In the genomic region with DNA sequence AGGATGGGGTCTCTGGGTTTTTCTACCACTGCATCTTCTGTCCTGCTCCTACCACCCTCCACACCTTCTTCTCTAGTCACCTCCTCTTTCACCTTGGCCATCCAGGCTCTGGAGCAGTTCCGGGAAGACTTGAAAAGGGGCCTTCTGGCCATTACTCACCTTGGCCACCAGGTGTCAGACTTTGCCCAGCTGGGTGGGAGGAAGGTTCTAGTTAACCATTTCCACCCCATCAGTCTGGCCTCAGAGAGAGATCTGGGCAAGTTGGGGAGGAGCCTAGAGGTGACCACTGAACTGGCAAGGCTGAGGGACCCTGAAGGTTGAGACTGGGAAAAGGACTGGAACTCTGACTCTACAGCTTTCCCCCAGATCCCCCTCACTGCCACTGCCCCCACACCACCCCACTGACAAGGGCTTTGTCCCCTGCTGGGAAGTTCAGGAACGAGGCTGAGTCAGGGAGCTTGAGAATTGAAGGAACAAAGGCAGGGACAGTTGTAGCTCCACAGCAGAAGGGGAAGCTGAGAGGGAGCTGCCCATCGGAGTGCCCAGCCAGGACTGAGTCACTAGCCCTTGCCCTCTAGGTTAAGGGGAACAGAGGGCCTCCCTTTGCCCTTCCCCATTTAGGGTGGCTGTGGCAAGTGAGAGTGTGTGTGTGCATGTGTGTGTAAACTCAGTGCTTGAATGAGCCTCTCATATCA, we compare ENCODE assay signal across 8 cellular contexts. TPM values are rescaled to one million over a fixed set of nuclear protein-coding genes. Genes with fewer than 3 reads are reported as not detected.
DNase-seq lines count a peak whose midpoint lies in the region; ATAC-seq and TF ChIP-seq lines count a peak whose summit lies in the region.

No MANE protein-coding gene starts in this region.

- DNase-seq in DND-41 (peak; percentile 74), LHCN-M2 (ENCODE audit: low read depth) (peak; percentile 86), SJCRH30 (peak; percentile 81 to 92), glomerular visceral epithelial cell (ENCODE audit: extremely low spot score) (peak; percentile 85), trophoblast cell (peak; percentile 45 to 88), aorta (peak in 1 of 2 donors; percentile 88)
- peak; percentile 58 for DNase-seq in activated naive CD4-positive, alpha-beta T cell treated with anti-CD3 and anti-CD28 coated beads, Interleukin-2, amount 50 U/mL, for 16 hours

- H3K4me3 ChIP-seq in DND-41 (ENCODE audit: low read depth in 1 of 2, low read length in 2 of 2) (no peak overlapping the region), SJCRH30 (no peak overlapping the region), trophoblast cell (ENCODE audit: low read depth, low read length) (no peak overlapping the region), aorta (ENCODE audit: low read length in 2 of 2) (no peak overlapping the region)

- no peak overlapping the region for H2BK12ac ChIP-seq in trophoblast cell (ENCODE audit: low read length)

- intact Hi-C loops in aorta (cut with DNase I): loop anchor here (2.0 kb wide), 1 partner anchor 26 kb away; no protein-coding TSS in a partner anchor

- H2AK5ac ChIP-seq in trophoblast cell (ENCODE audit: low read length): peak overlapping the region; percentile 13

- H3K9me3 ChIP-seq in DND-41 (ENCODE audit: insufficient read depth, low read length, severe bottlenecking) (no peaks in the 10 kb centered on the region), SJCRH30 (replicated peaks) (no peaks in the 10 kb centered on the region), trophoblast cell (ENCODE audit: insufficient read depth, low read depth, low read length) (no peaks in the 10 kb centered on the region), aorta (ENCODE audit: control insufficient read depth, low read length) (no peaks in the 10 kb centered on the region)

- no peak overlapping the region for H3K18ac ChIP-seq in trophoblast cell (ENCODE audit: low read length)

- H3K4me1 ChIP-seq in DND-41 (ENCODE audit: insufficient read depth, low read length) (peaks cover 30% of the 10 kb centered on the region), SJCRH30 (peaks cover 34% of the 10 kb centered on the region), trophoblast cell (ENCODE audit: control insufficient read depth in 1 of 2, insufficient read depth in 2 of 2, low read length in 2 of 2) (peaks cover 18 to 25% of the 10 kb centered on the region in 2 experiments), aorta (ENCODE audit: control insufficient read depth in 1 of 2, insufficient read depth in 2 of 2, low read length in 2 of 2) (peaks cover 5 to 6% of the 10 kb centered on the region in 2 donors)

- H3K4me2 ChIP-seq in DND-41 (ENCODE audit: insufficient read depth, low read length): peak overlapping the region; percentile 36
- no peak overlapping the region for H3K4me2 ChIP-seq in trophoblast cell (ENCODE audit: low read length)

- no peak overlapping the region for H2BK5ac ChIP-seq in trophoblast cell (ENCODE audit: low read depth, low read length, poor library complexity)

- no peaks in the 10 kb centered on the region for H3K36me3 ChIP-seq in DND-41 (ENCODE audit: insufficient read depth, low read length)
- H3K36me3 ChIP-seq in SJCRH30: no peaks in the 10 kb centered on the region
- no peaks in the 10 kb centered on the region for H3K36me3 ChIP-seq in trophoblast cell (ENCODE audit: control insufficient read depth in 1 of 2, insufficient read depth in 2 of 2, low read length in 2 of 2)
- H3K36me3 ChIP-seq in aorta (ENCODE audit: control insufficient read depth in 1 of 2, insufficient read depth in 2 of 2, low read length in 1 of 2): no peaks in the 10 kb centered on the region

- no peak overlapping the region for H3K23ac ChIP-seq in trophoblast cell (ENCODE audit: low read length)

- peak overlapping the region; percentile 64 for H4K91ac ChIP-seq in trophoblast cell (ENCODE audit: low read depth, low read length)

- H3K27me3 ChIP-seq in DND-41 (ENCODE audit: insufficient read depth, low read length, poor library complexity) (no peaks in the 10 kb centered on the region), SJCRH30 (no peaks in the 10 kb centered on the region), trophoblast cell (ENCODE audit: insufficient read depth, low read length) (no peaks in the 10 kb centered on the region), aorta (ENCODE audit: control insufficient read depth in 1 of 2, insufficient read depth in 2 of 2, low read length in 1 of 2) (no peaks in the 10 kb centered on the region)

- peaks cover 19% of the 10 kb centered on the region for H3K79me1 ChIP-seq in trophoblast cell (ENCODE audit: low read length)

- TF ChIP-seq CTCF in DND-41 (IDR thresholded peaks at IDR 0.05; ENCODE audit: borderline replicate concordance, extremely low read depth, low read length, poor library complexity, severe bottlenecking): peak; percentile 99

- no peak overlapping the region for H2BK120ac ChIP-seq in trophoblast cell (ENCODE audit: insufficient read depth, low read length, poor library complexity)

- H3K4ac ChIP-seq in trophoblast cell (ENCODE audit: low read depth, low read length): no peak overlapping the region

- H4K20me1 ChIP-seq in DND-41 (ENCODE audit: insufficient read depth, low read length): no peaks in the 10 kb centered on the region

- H3K79me2 ChIP-seq in DND-41 (ENCODE audit: insufficient read depth, low read length) (peaks cover 8% of the 10 kb centered on the region), trophoblast cell (ENCODE audit: control insufficient read depth, insufficient read depth, low read length, poor library complexity) (peaks cover 9% of the 10 kb centered on the region)

- no CpG with 5 or more reads among the region's 3 CpGs for WGBS in trophoblast cell (ENCODE audit: extremely low coverage, insufficient coverage, insufficient read length)
- 28 to 29% methylated on average over 3 of the region's 3 CpGs for WGBS in aorta, 2 donors

- H2AFZ ChIP-seq in DND-41 (ENCODE audit: low read depth, low read length) (peak overlapping the region; percentile 40), trophoblast cell (ENCODE audit: insufficient read depth, low read length, poor library complexity) (peak overlapping the region; percentile 33)

- H3K14ac ChIP-seq in trophoblast cell (ENCODE audit: low read length): no peak overlapping the region

- H3K9ac ChIP-seq in DND-41 (ENCODE audit: low read depth, low read length) (peak overlapping the region; percentile 8; the same call in 1 of the 2 replicates), trophoblast cell (ENCODE audit: low read length) (no peak overlapping the region)

- H4K12ac ChIP-seq in trophoblast cell (ENCODE audit: low read depth, low read length): no peak overlapping the region

- ATAC-seq in DND-41 (ENCODE audit: insufficient read depth, low read depth): peak; percentile 39
- ATAC-seq in aorta (ENCODE audit: low FRiP score): peak; percentile 26
- no peak for ATAC-seq in HG02981 (IDR thresholded peaks at IDR 0.05; ENCODE audit: unreplicated experiment)

- no peak overlapping the region for H3K27ac ChIP-seq in DND-41 (ENCODE audit: low read length)
- H3K27ac ChIP-seq in SJCRH30: peak overlapping the region; percentile 100
- no peak overlapping the region for H3K27ac ChIP-seq in trophoblast cell (ENCODE audit: low read depth, low read length)
- peak overlapping the region in 1 of 2 donors; percentile 92 for H3K27ac ChIP-seq in aorta (ENCODE audit: low read depth in 1 of 2, low read length in 2 of 2)

- H4K8ac ChIP-seq in trophoblast cell (ENCODE audit: low read depth, low read length): peak overlapping the region; percentile 0

RNA-seq across cellular contexts. Expression of a gene that starts 3.7 kb away (rescaled TPM):
- total RNA-seq in LHCN-M2 (2014; rRNA removed) (114 and 138 TPM in 2 replicates), aorta (10 to 100 TPM; 82.7 to 85.1 TPM)
- polyA plus RNA-seq in LHCN-M2 (2012): 172 TPM
- 35.4 and 37.5 TPM in 2 replicates for total RNA-seq in SJCRH30 (2014; rRNA removed; shearing (Covaris generic))
- 45.2 and 45.7 TPM in 2 replicates for polyA plus RNA-seq in trophoblast cell (2013)
- polyA plus RNA-seq in aorta: 100 to 1,000 TPM; 175 to 338 TPM

RNA-seq across cellular contexts. Expression of a gene that starts 16.4 kb away (rescaled TPM):
- total RNA-seq in LHCN-M2 (2014; rRNA removed): 16.1 and 19.8 TPM in 2 replicates
- polyA plus RNA-seq in LHCN-M2 (2012): 9.9 TPM
- total RNA-seq in SJCRH30 (2014; rRNA removed; shearing (Covaris generic)): 5.2 and 6.1 TPM in 2 replicates
- 3.1 TPM in 2 replicates for polyA plus RNA-seq in trophoblast cell (2013)
- total RNA-seq in aorta: 10 to 100 TPM in 1 of 2 donors, 1 to 10 TPM in 1; 7.7 to 12.0 TPM
- polyA plus RNA-seq in aorta: 10 to 100 TPM in 1 of 2 donors, 1 to 10 TPM in 1; 2.6 to 19.5 TPM

RNA-seq across cellular contexts. Expression of a gene that starts 34.8 kb away (rescaled TPM):
- total RNA-seq in LHCN-M2 (2014; rRNA removed): 6.7 and 12.3 TPM in 2 replicates
- 8.1 TPM for polyA plus RNA-seq in LHCN-M2 (2012)
- 9.4 and 11.7 TPM in 2 replicates for total RNA-seq in SJCRH30 (2014; rRNA removed; shearing (Covaris generic))
- polyA plus RNA-seq in trophoblast cell (2013): 13.2 and 14.2 TPM in 2 replicates
- total RNA-seq in aorta: 10 to 100 TPM; 14.6 to 25.1 TPM
- 10 to 100 TPM in 1 of 2 donors, 1 to 10 TPM in 1; 8.8 to 56.2 TPM for polyA plus RNA-seq in aorta

RNA-seq across cellular contexts. Expression of a gene that starts 44.6 kb away (rescaled TPM):
- total RNA-seq in LHCN-M2 (2014; rRNA removed) (239 and 247 TPM in 2 replicates), aorta (10 to 100 TPM; 61.7 to 64.8 TPM)
- polyA plus RNA-seq in LHCN-M2 (2012): 290 TPM
- 169 and 197 TPM in 2 replicates for total RNA-seq in SJCRH30 (2014; rRNA removed; shearing (Covaris generic))
- 208 and 213 TPM in 2 replicates for polyA plus RNA-seq in trophoblast cell (2013)
- 10 to 100 TPM; 79.6 to 92.0 TPM for polyA plus RNA-seq in aorta

RNA-seq across cellular contexts. Expression of a gene that starts 46.9 kb away (rescaled TPM):
- total RNA-seq in LHCN-M2 (2014; rRNA removed) (not detected in 2 replicates), aorta (1 to 10 TPM; 4.2 to 9.5 TPM)
- 0.13 TPM for polyA plus RNA-seq in LHCN-M2 (2012)
- not detected in 2 replicates for total RNA-seq in SJCRH30 (2014; rRNA removed; shearing (Covaris generic))
- 0.04 and 0.15 TPM in 2 replicates for polyA plus RNA-seq in trophoblast cell (2013)
- 1 to 10 TPM; 1.9 to 2.3 TPM for polyA plus RNA-seq in aorta
